1 cellular context compared by ENCODE assay signal in the genomic region with DNA sequence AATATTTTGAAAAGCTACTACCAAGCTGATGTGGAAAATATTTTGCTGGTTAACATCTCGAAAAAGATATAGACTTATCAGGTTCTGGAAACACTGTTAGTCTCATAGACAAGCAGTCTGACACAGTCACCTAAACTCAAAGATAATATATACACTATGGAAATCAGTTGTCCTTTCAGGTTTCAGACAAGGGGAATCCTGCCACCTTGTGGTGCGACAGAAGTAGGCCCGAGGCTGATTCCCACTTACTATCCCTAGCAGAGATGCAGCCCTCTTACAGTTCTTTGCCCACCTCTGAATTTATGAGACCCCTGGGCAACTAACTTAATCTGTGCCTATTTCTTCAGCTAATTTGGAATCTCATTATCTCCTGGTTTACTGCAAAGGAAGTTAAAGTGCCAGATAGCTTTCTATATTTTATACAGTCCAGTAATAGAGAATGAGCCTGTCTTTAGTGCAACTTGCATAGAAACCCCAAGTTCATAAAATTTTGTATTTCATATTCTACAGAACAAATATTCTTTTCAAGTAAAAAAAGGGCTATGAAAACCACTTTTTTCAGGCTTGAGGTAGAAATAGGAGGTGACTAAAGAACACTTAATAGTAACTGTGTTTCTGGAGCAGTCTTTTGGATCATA.
TF ChIP-seq lines count a peak whose summit lies in the region.

No MANE protein-coding gene starts in this region.

TF ChIP-seq in K562, 482 proteins besides CTCF, POLR2A, EP300 and RAD21:
- TF ChIP-seq ZBTB9 (CRISPR knock-in tag; IDR thresholded peaks at IDR 0.05) = no peak
- TF ChIP-seq, protein P1, sequence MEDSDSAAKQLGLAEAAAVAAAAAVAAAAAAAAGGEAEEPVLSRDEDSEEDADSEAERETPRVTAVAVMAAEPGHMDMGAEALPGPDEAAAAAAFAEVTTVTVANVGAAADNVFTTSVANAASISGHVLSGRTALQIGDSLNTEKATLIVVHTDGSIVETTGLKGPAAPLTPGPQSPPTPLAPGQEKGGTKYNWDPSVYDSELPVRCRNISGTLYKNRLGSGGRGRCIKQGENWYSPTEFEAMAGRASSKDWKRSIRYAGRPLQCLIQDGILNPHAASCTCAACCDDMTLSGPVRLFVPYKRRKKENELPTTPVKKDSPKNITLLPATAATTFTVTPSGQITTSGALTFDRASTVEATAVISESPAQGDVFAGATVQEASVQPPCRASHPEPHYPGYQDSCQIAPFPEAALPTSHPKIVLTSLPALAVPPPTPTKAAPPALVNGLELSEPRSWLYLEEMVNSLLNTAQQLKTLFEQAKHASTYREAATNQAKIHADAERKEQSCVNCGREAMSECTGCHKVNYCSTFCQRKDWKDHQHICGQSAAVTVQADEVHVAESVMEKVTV (CRISPR knock-in tag; IDR thresholded peaks at IDR 0.05) = peak; percentile 86
- no peak for TF ChIP-seq JUND (IDR thresholded peaks at IDR 0.05; ENCODE audit: borderline replicate concordance, low read depth, low read length)
- peak; percentile 34; the same call in 2 of the 3 replicates for TF ChIP-seq JUND (tag; IDR thresholded peaks at IDR 0.05; ENCODE audit: borderline replicate concordance, low read depth, low read length)
- no peak for TF ChIP-seq TGIF2 (CRISPR knock-in tag; IDR thresholded peaks at IDR 0.05)
- peak; percentile 28; the same call in 1 of the 2 replicates for TF ChIP-seq RB1 (IDR thresholded peaks at IDR 0.05; ENCODE audit: low read depth)
- peak; percentile 14 for TF ChIP-seq MEIS2 (IDR thresholded peaks at IDR 0.05; ENCODE audit: partially characterized antibody)
- TF ChIP-seq ZFP36 (IDR thresholded peaks at IDR 0.05; ENCODE audit: low read depth, low read length, partially characterized antibody) = peak; percentile 14
- no peak for TF ChIP-seq DACH1 (IDR thresholded peaks at IDR 0.05; ENCODE audit: partially characterized antibody)
- TF ChIP-seq CBX3 (IDR thresholded peaks at IDR 0.05; ENCODE audit: borderline replicate concordance in 1 of 2, low read length in 2 of 2) = 0 out of 3 replicates have a peak, but pooled peaks of 1 of the 2 experiments have one; percentile 36
- no peak for TF ChIP-seq EHMT2 (IDR thresholded peaks at IDR 0.05)
- TF ChIP-seq HMGN3 (IDR thresholded peaks at IDR 0.05; ENCODE audit: borderline replicate concordance, extremely low read depth, insufficient read length, low read depth, low read length) = no peak
- TF ChIP-seq STAG1 (CRISPR knock-in tag; IDR thresholded peaks at IDR 0.05; ENCODE audit: borderline replicate concordance) = peak; percentile 55; the same call in 1 of the 2 replicates
- no peak for TF ChIP-seq NR2C2 (CRISPR knock-in tag; IDR thresholded peaks at IDR 0.05)
- TF ChIP-seq NR2C2 (tag; IDR thresholded peaks at IDR 0.05) = no peak
- no peak for TF ChIP-seq CHD2 (IDR thresholded peaks at IDR 0.05; ENCODE audit: low read depth, low read length)
- no peak for TF ChIP-seq RFX1 (IDR thresholded peaks at IDR 0.05)
- 0 out of 2 replicates have a peak, but pooled peaks have one; percentile 15 for TF ChIP-seq HMBOX1 (IDR thresholded peaks at IDR 0.05)
- peak; percentile 81 for TF ChIP-seq ARID2 (IDR thresholded peaks at IDR 0.05)
- peak; percentile 98 for TF ChIP-seq SMC3 (conservative IDR thresholded peaks at IDR 0.05; ENCODE audit: insufficient read depth, low read depth, low read length)
- 0 out of 2 replicates have a peak, but pooled peaks have one; percentile 21 for TF ChIP-seq TRIM28 (IDR thresholded peaks at IDR 0.05)
- TF ChIP-seq E2F8 (IDR thresholded peaks at IDR 0.05; ENCODE audit: low read depth, partially characterized antibody) = peak; percentile 25
- TF ChIP-seq CC2D1A (IDR thresholded peaks at IDR 0.05) = peak; percentile 76
